Comparison of ENCODE assay signal across 8 cellular contexts in the genomic region with DNA sequence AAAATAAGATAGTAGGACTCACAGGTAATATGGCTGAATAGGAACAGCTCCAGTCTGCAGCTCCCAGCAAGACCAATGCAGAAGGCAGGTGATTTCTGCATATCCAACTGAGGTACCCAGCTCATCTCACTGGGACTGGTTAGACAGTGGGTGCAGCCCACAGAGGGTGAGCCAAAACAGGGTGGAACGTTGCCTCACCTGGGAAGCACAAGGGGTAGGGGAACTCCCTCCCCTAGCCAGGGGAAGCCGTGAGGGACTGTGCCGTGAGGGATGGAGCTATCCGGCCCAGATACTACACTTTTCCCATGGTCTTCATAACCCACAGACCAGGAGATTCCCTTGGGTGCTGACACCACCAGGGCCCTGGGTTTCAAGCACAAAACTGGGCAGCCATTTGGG.
DNase-seq lines count a peak whose midpoint lies in the region; ATAC-seq, FAIRE-seq and TF ChIP-seq lines count a peak whose summit lies in the region.
"Not testable (repeated sequence)": the region's sequence is repeated elsewhere in the genome, so short reads cannot be mapped to it uniquely, and the experiment has no call there.

No MANE protein-coding gene starts in this region.

- not testable (repeated sequence) for H3K18ac ChIP-seq in H9 (ENCODE audit: insufficient read length, low read depth, low read length)
- H3K18ac ChIP-seq in IMR-90 (ENCODE audit: low read depth, low read length) = peak overlapping the region; percentile 60; the same call in 1 of the 2 replicates
- H3K18ac ChIP-seq in mesenchymal stem cell (ENCODE audit: low read depth in 1 of 2, low read length in 2 of 2) = peak overlapping the region in 1 of 2 experiments; percentile 82

- not testable (repeated sequence) for H2BK20ac ChIP-seq in H9 (ENCODE audit: low read depth, low read length, poor library complexity, severe bottlenecking)
- H2BK20ac ChIP-seq in IMR-90 (ENCODE audit: low read depth, low read length) = peak overlapping the region; percentile 90

- not testable (repeated sequence) for H3T11ph ChIP-seq in H9 (ENCODE audit: low read length)

- FAIRE-seq in urothelium cell line (lab: Jason Lieb, UNC) = peak; percentile 91

- no CpG with 5 or more reads among the region's 4 CpGs for WGBS in H9 (ENCODE audit: extremely low coverage, insufficient read length, low lambda C conversion rate)
- no CpG with 5 or more reads among the region's 4 CpGs for WGBS in IMR-90 (ENCODE audit: extremely low coverage in 2 of 2, insufficient read length in 1 of 2), 2 experiments
- WGBS in mesenchymal stem cell = 98% methylated on average over 4 of the region's 4 CpGs

- peaks cover 12% of the 10 kb centered on the region; the same call in 1 of the 2 replicates for H3K4me1 ChIP-seq in DND-41 (ENCODE audit: insufficient read depth, low read length)
- not testable (repeated sequence) for H3K4me1 ChIP-seq in H9 (ENCODE audit: insufficient read depth, low read length); IMR-90 (ENCODE audit: control insufficient read depth, insufficient read depth, low read length); PC-9 (replicated peaks; ENCODE audit: insufficient read depth); mesenchymal stem cell (ENCODE audit: control insufficient read depth, insufficient read depth, low read depth, low read length)
- H3K4me1 ChIP-seq in neutrophil (ENCODE audit: control insufficient read depth in 1 of 2, insufficient read depth in 1 of 2, low read depth in 1 of 2, low read length in 1 of 2) = peaks cover 12 to 16% of the 10 kb centered on the region in 2 experiments

- H2BK120ac ChIP-seq in H9 (ENCODE audit: low read depth, low read length, poor library complexity, severe bottlenecking) = peak overlapping the region; percentile 77
- peak overlapping the region; percentile 92 for H2BK120ac ChIP-seq in IMR-90 (ENCODE audit: low read depth, low read length)
- H2BK120ac ChIP-seq in mesenchymal stem cell (ENCODE audit: low read depth, low read length) = not testable (repeated sequence)

- POLR2A ChIA-PET in IMR-90 (lab: Charles Lee; ENCODE audit: unreplicated experiment); PC-9 (lab: Charles Lee; ENCODE audit: unreplicated experiment): not testable (repeated sequence)

- H2AK5ac ChIP-seq in H9 (ENCODE audit: insufficient read length, low read length); mesenchymal stem cell (ENCODE audit: low read length, severe bottlenecking): not testable (repeated sequence)
- H2AK5ac ChIP-seq in IMR-90 (ENCODE audit: low read depth, low read length) = peak overlapping the region; percentile 88

- not testable (repeated sequence) for H3K27me3 Mint-ChIP-seq in H9 (ENCODE audit: low read depth)

- not testable (repeated sequence) for H3K23me2 ChIP-seq in H9 (ENCODE audit: insufficient read length, low read depth, low read length, poor library complexity, severe bottlenecking)

- H4K91ac ChIP-seq in H9 (ENCODE audit: insufficient read length, low read depth, low read length) = not testable (repeated sequence)
- H4K91ac ChIP-seq in IMR-90 (ENCODE audit: insufficient read depth, low read depth, low read length) = peak overlapping the region; percentile 81
- peak overlapping the region; percentile 73 for H4K91ac ChIP-seq in mesenchymal stem cell (ENCODE audit: low read length)

- not testable (repeated sequence) for H3K27me3 ChIP-seq in DND-41 (ENCODE audit: insufficient read depth, low read length, poor library complexity); H9 (ENCODE audit: insufficient read depth, low read length); IMR-90 (ENCODE audit: control insufficient read depth, insufficient read depth, low read length); PC-9 (ENCODE audit: insufficient read depth, low read depth); mesenchymal stem cell (ENCODE audit: control insufficient read depth in 1 of 2, insufficient read depth in 1 of 2, low read length in 2 of 2); neutrophil

- not testable (repeated sequence) for H3K4ac ChIP-seq in H9 (ENCODE audit: low read depth, low read length)
- H3K4ac ChIP-seq in IMR-90 (ENCODE audit: low read depth, low read length) (peak overlapping the region; percentile 84), mesenchymal stem cell (ENCODE audit: low read depth in 1 of 2, low read length in 2 of 2) (peak overlapping the region; percentile 69 to 73)

- H3K9me1 ChIP-seq in IMR-90 (ENCODE audit: insufficient read depth, low read length) = not testable (repeated sequence)

- H4K8ac ChIP-seq in H9 (replicated peaks; ENCODE audit: insufficient read length, low read depth, low read length) = not testable (repeated sequence)
- peak overlapping the region in 1 of 2 experiments; percentile 87; a peak in 3 of 4 replicates for H4K8ac ChIP-seq in IMR-90 (ENCODE audit: low read depth in 2 of 2, low read length in 2 of 2)
- peak overlapping the region; percentile 45 for H4K8ac ChIP-seq in mesenchymal stem cell (ENCODE audit: low read length)

- not testable (repeated sequence) for H3K23ac ChIP-seq in H9 (ENCODE audit: insufficient read length, low read depth, low read length); IMR-90 (ENCODE audit: low read depth, low read length); mesenchymal stem cell (ENCODE audit: low read length in 2 of 2)

- not testable (repeated sequence) for H4K5ac ChIP-seq in H9 (ENCODE audit: insufficient read length, low read depth, low read length)
- peak overlapping the region; percentile 69; the same call in 1 of the 2 replicates for H4K5ac ChIP-seq in IMR-90 (ENCODE audit: low read depth, low read length)

- H3K79me2 ChIP-seq in DND-41 (ENCODE audit: insufficient read depth, low read length); H9 (ENCODE audit: insufficient read depth, low read length); PC-9 (ENCODE audit: low read depth): not testable (repeated sequence)

- H3K27ac ChIP-seq in DND-41 (ENCODE audit: low read length) (peak overlapping the region; percentile 39; the same call in 1 of the 2 replicates), epithelial cell of prostate (peak overlapping the region; percentile 3), neutrophil (peak overlapping the region; percentile 72)
- H3K27ac ChIP-seq in H9 (ENCODE audit: insufficient read length, low read depth, low read length); IMR-90 (ENCODE audit: insufficient read depth, low read length); PC-9; mesenchymal stem cell (ENCODE audit: low read length, poor library complexity, severe bottlenecking): not testable (repeated sequence)

- not testable (repeated sequence) for H2BK5ac ChIP-seq in H9 (ENCODE audit: insufficient read length, low read length); mesenchymal stem cell (ENCODE audit: low read depth, low read length, poor library complexity, severe bottlenecking)
- peak overlapping the region; percentile 86 for H2BK5ac ChIP-seq in IMR-90 (ENCODE audit: low read depth, low read length, poor library complexity, severe bottlenecking)

- not testable (repeated sequence) for H3K4me1 Mint-ChIP-seq in H9

- H3K4me2 ChIP-seq in DND-41 (ENCODE audit: insufficient read depth, low read length); H9 (ENCODE audit: insufficient read depth, insufficient read length, low read length); IMR-90 (ENCODE audit: low read depth, low read length); mesenchymal stem cell (ENCODE audit: low read length, poor library complexity, severe bottlenecking): not testable (repeated sequence)
- peak overlapping the region; percentile 29; the same call in 1 of the 2 replicates for H3K4me2 ChIP-seq in PC-9

- not testable (repeated sequence) for H3K36me3 ChIP-seq in DND-41 (ENCODE audit: insufficient read depth, low read length); IMR-90 (ENCODE audit: control insufficient read depth, insufficient read depth, low read length); PC-9 (ENCODE audit: low read depth); mesenchymal stem cell (ENCODE audit: control insufficient read depth in 1 of 2, insufficient read depth in 2 of 2, low read depth in 1 of 2, low read length in 2 of 2); neutrophil

- H3K4me3 Mint-ChIP-seq in H9 = not testable (repeated sequence)

- H3K79me1 ChIP-seq in H9 (ENCODE audit: insufficient read depth, low read depth, low read length, poor library complexity, severe bottlenecking); IMR-90 (ENCODE audit: low read depth in 1 of 2, low read length in 2 of 2); mesenchymal stem cell (replicated peaks; ENCODE audit: low read length, poor library complexity, severe bottlenecking): not testable (repeated sequence)

- H3K9me2 ChIP-seq in PC-9 (ENCODE audit: insufficient read depth) = not testable (repeated sequence)

- ATAC-seq in DND-41 (ENCODE audit: insufficient read depth, low read depth); IMR-90 (ENCODE audit: low read depth): not testable (repeated sequence)

- not testable (repeated sequence) for H4K20me1 ChIP-seq in DND-41 (ENCODE audit: insufficient read depth, low read length); H9 (ENCODE audit: control insufficient read depth, insufficient read depth, insufficient read length); IMR-90 (ENCODE audit: insufficient read depth, low read length); PC-9 (ENCODE audit: insufficient read depth)

- H3K9me3 ChIP-seq in DND-41 (ENCODE audit: insufficient read depth, low read length, severe bottlenecking); H9 (ENCODE audit: control insufficient read depth, low read depth, low read length); IMR-90 (ENCODE audit: control insufficient read depth, insufficient read depth, low read length); PC-9 (ENCODE audit: insufficient read depth, low read depth); mesenchymal stem cell (ENCODE audit: control insufficient read depth, low read length); neutrophil: not testable (repeated sequence)

- not testable (repeated sequence) for DNase-seq in DND-41; H9; IMR-90; PC-9; epithelial cell of prostate (ENCODE audit: low read depth, low spot score); mesenchymal stem cell; urothelium cell line (ENCODE audit: low spot score)

- dilution Hi-C loops in IMR-90 (cut with HindIII; ENCODE audit: low sequenced_read_pairs, unreplicated experiment) = not testable (repeated sequence)

- not testable (repeated sequence) for H3F3A ChIP-seq in PC-9 (ENCODE audit: insufficient read depth, low read depth)

- H3K14ac ChIP-seq in H9 (ENCODE audit: insufficient read depth, low read length); mesenchymal stem cell (ENCODE audit: low read length in 2 of 2): not testable (repeated sequence)
- peak overlapping the region; percentile 23; the same call in 1 of the 2 replicates for H3K14ac ChIP-seq in IMR-90 (replicated peaks; ENCODE audit: low read depth, low read length)

- not testable (repeated sequence) for H2BK12ac ChIP-seq in H9 (ENCODE audit: insufficient read length, low read depth, low read length)
- peak overlapping the region; percentile 49 to 71 for H2BK12ac ChIP-seq in mesenchymal stem cell (ENCODE audit: low read length in 2 of 2)

- not testable (repeated sequence) for TF ChIP-seq CTCF in DND-41 (IDR thresholded peaks at IDR 0.05; ENCODE audit: borderline replicate concordance, extremely low read depth, low read length, poor library complexity, severe bottlenecking); H9 (conservative IDR thresholded peaks at IDR 0.05); IMR-90 (conservative IDR thresholded peaks at IDR 0.05; ENCODE audit: low read depth, low read length); PC-9 (conservative IDR thresholded peaks at IDR 0.05); neutrophil (IDR thresholded peaks at IDR 0.05)

- not testable (repeated sequence) for H2BK15ac ChIP-seq in H9 (ENCODE audit: low read depth, low read length); mesenchymal stem cell (ENCODE audit: low read depth, poor library complexity, severe bottlenecking)
- peak overlapping the region; percentile 1; the same call in 2 of the 3 replicates for H2BK15ac ChIP-seq in IMR-90 (ENCODE audit: low read depth, low read length)

- H3K9me3 Mint-ChIP-seq in H9 = not testable (repeated sequence)

- not testable (repeated sequence) for H3K56ac ChIP-seq in H9 (ENCODE audit: insufficient read length, low read depth, low read length); IMR-90 (ENCODE audit: extremely low read depth, insufficient read depth, low read length)

- not testable (repeated sequence) for BruUV-seq in IMR-90 (replicated peaks; lab: Mats Ljungman, UMichigan); PC-9 (replicated peaks; lab: Mats Ljungman, UMichigan)

- not testable (repeated sequence) for TF ChIP-seq POLR2A in IMR-90 (IDR thresholded peaks at IDR 0.05; ENCODE audit: low read depth, low read length)

- H2AK9ac ChIP-seq in IMR-90 (replicated peaks; ENCODE audit: low read depth, low read length, poor library complexity) = not testable (repeated sequence)

- in situ Hi-C loops in IMR-90 (cut with MboI; ENCODE audit: low sequenced_read_pairs) = loop anchor here (10.0 kb wide), 1 partner anchor 205 kb away; no protein-coding TSS in a partner anchor

- intact Hi-C loops in IMR-90 (cut with micrococcal nuclease) = loop anchor here (1.0 to 5.0 kb wide), 6 partner anchors 88 to 722 kb away; partner anchors contain the start of gene MAGI2
- intact Hi-C loops in PC-9 (cut with micrococcal nuclease; ENCODE audit: unreplicated experiment) = loop anchor here (2.0 to 5.0 kb wide), 3 partner anchors 213 to 747 kb away; no protein-coding TSS in a partner anchor

- H3K36me3 Mint-ChIP-seq in H9 (ENCODE audit: insufficient read depth in 1 of 3, low read depth in 3 of 3) = not testable (repeated sequence)

- 0 out of 2 replicates have a peak overlapping the region, but pooled peaks have one; percentile 28 for H2AFZ ChIP-seq in DND-41 (ENCODE audit: low read depth, low read length)
- H2AFZ ChIP-seq in H9 (ENCODE audit: low read length); IMR-90 (replicated peaks; ENCODE audit: low read length, poor library complexity); mesenchymal stem cell (ENCODE audit: low read depth, low read length): not testable (repeated sequence)
- H2AFZ ChIP-seq in PC-9 = 0 out of 2 replicates have a peak overlapping the region, but pooled peaks have one; percentile 72

- not testable (repeated sequence) for H3K4me3 ChIP-seq in DND-41 (ENCODE audit: low read depth in 1 of 2, low read length in 2 of 2); IMR-90 (ENCODE audit: insufficient read depth, low read depth, low read length); PC-9; mesenchymal stem cell (ENCODE audit: insufficient read depth in 1 of 2, low read depth in 1 of 2, low read length in 2 of 2)
- peak overlapping the region; percentile 10 to 18 for H3K4me3 ChIP-seq in neutrophil (ENCODE audit: low read depth in 1 of 2, low read length in 1 of 2)

- CTCF ChIA-PET in IMR-90 (lab: Yijun Ruan, JAX) = not testable (repeated sequence)
- CTCF ChIA-PET in PC-9 (lab: Charles Lee) = interaction anchor here (1.2 kb wide), 1 partner anchor 721 kb away, joined by 3 read pairs; no protein-coding TSS in a partner anchor

- peak overlapping the region in 1 of 3 experiments; percentile 93; a peak in 1 of 7 replicates for H3K27ac Mint-ChIP-seq in H9

- TF ChIP-seq RAD21 in IMR-90 (IDR thresholded peaks at IDR 0.05; ENCODE audit: low read length) = not testable (repeated sequence)

- H3K9ac ChIP-seq in DND-41 (ENCODE audit: low read depth, low read length); H9 (ENCODE audit: extremely low read depth, insufficient read length, low read length); IMR-90 (ENCODE audit: low read depth, low read length); mesenchymal stem cell (ENCODE audit: low read length): not testable (repeated sequence)
